Comparison of ENCODE assay signal across 32 cellular contexts in the genomic region with DNA sequence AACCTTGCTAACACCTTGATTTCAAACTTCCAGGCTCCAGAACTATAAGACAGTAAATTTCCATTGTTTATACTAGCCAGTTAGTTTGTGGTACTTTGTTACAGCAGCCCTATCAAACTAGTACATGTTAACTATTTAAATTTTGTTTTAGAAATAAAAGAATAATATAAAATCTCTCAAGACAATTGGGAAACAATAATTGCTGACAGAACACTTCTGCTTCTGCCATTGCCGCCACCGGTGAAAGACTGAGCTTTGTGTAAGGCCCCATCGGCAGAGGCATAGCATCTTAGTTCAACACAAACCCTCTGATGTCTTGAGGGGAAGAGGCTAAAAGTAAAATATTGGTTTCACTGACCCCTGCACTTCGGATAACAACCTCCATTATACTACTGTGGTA.
"Had no signal": no experiment of that assay in that cellular context is flagged by ENCODE, and none has a peak within 500 bp of the region (broad histone marks: within the 10 kb centered on the region; RNA-seq: fewer than 3 reads in every experiment).

No MANE protein-coding gene starts in this region.

- H3K27ac ChIP-seq: adrenal gland, ascending aorta, cardiac muscle cell, VCaP had no signal

- H3K4me1 ChIP-seq: adrenal gland, ascending aorta had no signal

- ATAC-seq: activated CD8-positive, alpha-beta T cell treated with anti-CD3 and anti-CD28 coated beads for 36 hours; activated naive CD4-positive, alpha-beta T cell treated with anti-CD3 and anti-CD28 coated beads, Interleukin-2, amount 50 U/mL, for 72 hours; activated T-cell treated with anti-CD3 and anti-CD28 coated beads, Interleukin-2, amount 50 U/mL, for 4 hours; activated T-cell treated with anti-CD3 and anti-CD28 coated beads, Interleukin-2, amount 50 U/mL, for 72 hours; activated T-helper 17 cell treated with anti-CD3 and anti-CD28 coated beads, Interleukin-2, amount 50 U/mL, for 72 hours had no signal

- DNase-seq: activated B cell treated with CpG ODN at 0.5 μM for 24 hours; activated CD4-positive, alpha-beta memory T cell treated with anti-CD3 and anti-CD28 coated beads for 36 hours; activated CD4-positive, alpha-beta T cell treated with anti-CD3 and anti-CD28 coated beads for 4 hours; activated CD4-positive, alpha-beta T cell treated with anti-CD3 and anti-CD28 coated beads, Interleukin-2, amount 10 ng/mL, durations not matched to agents 24 days and 14 days; activated CD4-positive, alpha-beta T cell treated with anti-CD3 and anti-CD28 coated beads, Interleukin-2, amount 50 U/mL, for 1 hour; activated CD4-positive, alpha-beta T cell treated with anti-CD3 and anti-CD28 coated beads, Interleukin-2, amount 50 U/mL, for 4 hours; activated CD4-positive, CD25-positive, alpha-beta regulatory T cell treated with anti-CD3 and anti-CD28 coated beads, Interleukin-2, amount 50 U/mL, for 72 hours; activated CD8-positive, alpha-beta memory T cell treated with anti-CD3 and anti-CD28 coated beads, Interleukin-2, amount 50 U/mL, for 4 hours; activated CD8-positive, alpha-beta T cell treated with anti-CD3 and anti-CD28 coated beads for 36 hours; activated effector memory CD4-positive, alpha-beta T cell treated with anti-CD3 and anti-CD28 coated beads, Interleukin-2, amount 50 U/mL, for 16 hours; activated gamma-delta T cell treated with Interleukin-2 at 50 U/mL for 16 hours; activated naive CD4-positive, alpha-beta T cell; activated naive CD4-positive, alpha-beta T cell treated with anti-CD3 and anti-CD28 coated beads for 36 hours; activated naive CD4-positive, alpha-beta T cell treated with anti-CD3 and anti-CD28 coated beads, Interleukin-2, amount 50 U/mL, for 16 hours; activated naive CD8-positive, alpha-beta T cell treated with anti-CD3 and anti-CD28 coated beads for 36 hours; activated T-cell treated with anti-CD3 and anti-CD28 coated beads for 4 hours; activated T-cell treated with anti-CD3 and anti-CD28 coated beads, Interleukin-2, amount 50 U/mL, for 1 hour; activated T-cell treated with anti-CD3 and anti-CD28 coated beads, Interleukin-2, amount 50 U/mL, for 4 hours; activated T-cell treated with anti-CD3 and anti-CD28 coated beads, Interleukin-2, amount 50 U/mL, for 72 hours; adrenal gland; amniotic stem cell; anterior cingulate cortex; cerebellar nuclear complex; T-helper 2 cell; T-helper 9 cell had no signal

- FAIRE-seq: bronchial epithelial cell, TTC549 had no signal

- H3K4me3 ChIP-seq: adrenal gland, ascending aorta, cardiac muscle cell had no signal

- H3K27me3 ChIP-seq: adrenal gland, ascending aorta, cardiac muscle cell had no signal

- H3K9me3 ChIP-seq: adrenal gland, ascending aorta had no signal

- H3K36me3 ChIP-seq: adrenal gland, ascending aorta, cardiac muscle cell had no signal
